ENCODE assay signal across 14 cellular contexts in genomic region chr12:1464925-1465324, GRCh38.
A peak's percentile ranks its signal among the peaks of the same experiment; 100 is the strongest.
DNase-seq lines count a peak whose midpoint lies in the region; ATAC-seq and TF ChIP-seq lines count a peak whose summit lies in the region.
"Had no signal": no experiment of that assay in that cellular context is flagged by ENCODE, and none has a peak within 500 bp of the region (broad histone marks: within the 10 kb centered on the region; RNA-seq: fewer than 3 reads in every experiment).

No MANE protein-coding gene starts in this region.

- H3K27ac ChIP-seq in DOHH2 (ENCODE audit: low read depth, low read length) (no peak overlapping the region), GM23248 (no peak overlapping the region)

- H3K27me3 ChIP-seq in DOHH2 (ENCODE audit: control insufficient read depth, low read length) (no peaks in the 10 kb centered on the region), GM23248 (replicated peaks; ENCODE audit: insufficient read depth) (no peaks in the 10 kb centered on the region)

- TF ChIP-seq CTCF in DOHH2 (IDR thresholded peaks at IDR 0.05; ENCODE audit: low read depth, low read length, poor library complexity, severe bottlenecking): no peak
- TF ChIP-seq CTCF in nephron progenitor cell (IDR thresholded peaks at IDR 0.05): no peak

- peaks cover 4% of the 10 kb centered on the region for H3K27me3 Mint-ChIP-seq in nephron progenitor cell (ENCODE audit: low read depth, poor library complexity)
- H3K27me3 Mint-ChIP-seq in activated naive CD8-positive, alpha-beta T cell treated with anti-CD3 and anti-CD28 coated beads, Interleukin-2, amount 50 U/mL, for 24 hours: no peaks in the 10 kb centered on the region

- no peak overlapping the region for H2AFZ ChIP-seq in GM23248

- H3K36me3 ChIP-seq in DOHH2 (ENCODE audit: control insufficient read depth, low read length) (no peaks in the 10 kb centered on the region), GM23248 (ENCODE audit: low read depth) (no peaks in the 10 kb centered on the region; the same call in 1 of the 2 replicates)

- H3K4me3 ChIP-seq in DOHH2 (ENCODE audit: low read length) (peak overlapping the region; percentile 28; the same call in 1 of the 2 replicates), GM23248 (no peak overlapping the region)

- peak overlapping the region; percentile 66 for H3K4me2 ChIP-seq in DOHH2 (ENCODE audit: low read length)
- no peak overlapping the region for H3K4me2 ChIP-seq in GM23248 (ENCODE audit: unreplicated experiment)

- H3K79me2 ChIP-seq in DOHH2 (ENCODE audit: control insufficient read depth, low read length): no peaks in the 10 kb centered on the region
- no peaks in the 10 kb centered on the region for H3K79me2 ChIP-seq in GM23248 (ENCODE audit: insufficient read depth)

- H3F3A ChIP-seq in DOHH2 (ENCODE audit: control insufficient read depth, insufficient read depth): no peaks in the 10 kb centered on the region
- no peaks in the 10 kb centered on the region for H3F3A ChIP-seq in GM23248 (ENCODE audit: insufficient read depth)

- in situ Hi-C loops in GM23248 (cut with MboI): no loop called here

- H3K27ac Mint-ChIP-seq in nephron progenitor cell: no peak overlapping the region
- H3K27ac Mint-ChIP-seq in activated naive CD8-positive, alpha-beta T cell treated with anti-CD3 and anti-CD28 coated beads, Interleukin-2, amount 50 U/mL, for 24 hours: no peak overlapping the region
- H3K27ac Mint-ChIP-seq: CD14-positive monocyte; CD8-positive, alpha-beta T cell had no signal

- H3K9me3 ChIP-seq in DOHH2 (ENCODE audit: control insufficient read depth, insufficient read depth, low read length) (no peaks in the 10 kb centered on the region), GM23248 (ENCODE audit: low read depth) (no peaks in the 10 kb centered on the region)

- H3K9me3 Mint-ChIP-seq in nephron progenitor cell: peaks cover 37% of the 10 kb centered on the region
- peaks cover 4% of the 10 kb centered on the region for H3K9me3 Mint-ChIP-seq in activated naive CD8-positive, alpha-beta T cell treated with anti-CD3 and anti-CD28 coated beads, Interleukin-2, amount 50 U/mL, for 24 hours
- H3K9me3 Mint-ChIP-seq: CD8-positive, alpha-beta T cell had no signal

- ATAC-seq in HG02798 (IDR thresholded peaks at IDR 0.05; ENCODE audit: poor library complexity, unreplicated experiment): no peak
- ATAC-seq in activated naive CD8-positive, alpha-beta T cell treated with anti-CD3 and anti-CD28 coated beads, Interleukin-2, amount 50 U/mL, for 24 hours: no peak
- ATAC-seq: CD8-positive, alpha-beta T cell; HepG2 had no signal

- H4K20me1 ChIP-seq in DOHH2 (ENCODE audit: control insufficient read depth, insufficient read depth, low read depth, low read length): no peaks in the 10 kb centered on the region
- no peaks in the 10 kb centered on the region for H4K20me1 ChIP-seq in GM23248 (ENCODE audit: insufficient read depth)

- peaks cover 56% of the 10 kb centered on the region for H3K36me3 Mint-ChIP-seq in nephron progenitor cell (ENCODE audit: low read depth)
- peaks cover 6% of the 10 kb centered on the region for H3K36me3 Mint-ChIP-seq in activated naive CD8-positive, alpha-beta T cell treated with anti-CD3 and anti-CD28 coated beads, Interleukin-2, amount 50 U/mL, for 24 hours (ENCODE audit: low read depth)

- no peaks in the 10 kb centered on the region for H3K9me2 ChIP-seq in DOHH2 (replicated peaks; ENCODE audit: control insufficient read depth, low read length)
- no peaks in the 10 kb centered on the region for H3K9me2 ChIP-seq in GM23248 (ENCODE audit: insufficient read depth)

- 44% methylated on average over 6 of the region's 6 CpGs for WGBS in GM23248 (ENCODE audit: low coverage in 1 of 2, low lambda C conversion rate in 2 of 2, missing lambda C conversion rate in 2 of 2), 2 experiments

- peaks cover 77% of the 10 kb centered on the region for H3K4me1 Mint-ChIP-seq in nephron progenitor cell
- no peaks in the 10 kb centered on the region for H3K4me1 Mint-ChIP-seq in activated naive CD8-positive, alpha-beta T cell treated with anti-CD3 and anti-CD28 coated beads, Interleukin-2, amount 50 U/mL, for 24 hours

- H3K9ac ChIP-seq in GM23248: no peak overlapping the region

- peak overlapping the region; percentile 14 for H3K4me3 Mint-ChIP-seq in nephron progenitor cell
- no peak overlapping the region for H3K4me3 Mint-ChIP-seq in activated naive CD8-positive, alpha-beta T cell treated with anti-CD3 and anti-CD28 coated beads, Interleukin-2, amount 50 U/mL, for 24 hours
- H3K4me3 Mint-ChIP-seq: CD14-positive monocyte; CD8-positive, alpha-beta T cell had no signal

- DNase-seq in GM23248 (peak; percentile 52), NCI-H2171 treated with DMSO at 0.1 percent for 48 hours (lab: John Stamatoyannopoulos, UW) (peak; percentile 36), nephron progenitor cell (no peak), globus pallidus (ENCODE audit: low spot score) (no peak)
- no peak for DNase-seq in activated naive CD8-positive, alpha-beta T cell treated with anti-CD3 and anti-CD28 coated beads, Interleukin-2, amount 50 U/mL, for 24 hours
- DNase-seq: CD8-positive, alpha-beta T cell; COR-L47; DMS153; DMS79 treated with DMSO at 0.1 percent for 48 hours; GF-D8 had no signal

- H3K4me1 ChIP-seq in DOHH2 (ENCODE audit: control insufficient read depth, low read length) (peaks cover 42% of the 10 kb centered on the region), GM23248 (ENCODE audit: insufficient read depth) (peaks cover 40% of the 10 kb centered on the region)

Comparison
In these comparisons a context has a peak if more than half of its experiments do, and no peak if none do; other contexts are left out.
1. DNase-seq: peak in GM23248 (single experiment) and NCI-H2171 treated with DMSO at 0.1 percent for 48 hours (single experiment); none in nephron progenitor cell (single experiment), globus pallidus (single experiment) and activated naive CD8-positive, alpha-beta T cell treated with anti-CD3 and anti-CD28 coated beads, Interleukin-2, amount 50 U/mL, for 24 hours (single experiment).